1 cellular context compared by ENCODE assay signal in the genomic region with DNA sequence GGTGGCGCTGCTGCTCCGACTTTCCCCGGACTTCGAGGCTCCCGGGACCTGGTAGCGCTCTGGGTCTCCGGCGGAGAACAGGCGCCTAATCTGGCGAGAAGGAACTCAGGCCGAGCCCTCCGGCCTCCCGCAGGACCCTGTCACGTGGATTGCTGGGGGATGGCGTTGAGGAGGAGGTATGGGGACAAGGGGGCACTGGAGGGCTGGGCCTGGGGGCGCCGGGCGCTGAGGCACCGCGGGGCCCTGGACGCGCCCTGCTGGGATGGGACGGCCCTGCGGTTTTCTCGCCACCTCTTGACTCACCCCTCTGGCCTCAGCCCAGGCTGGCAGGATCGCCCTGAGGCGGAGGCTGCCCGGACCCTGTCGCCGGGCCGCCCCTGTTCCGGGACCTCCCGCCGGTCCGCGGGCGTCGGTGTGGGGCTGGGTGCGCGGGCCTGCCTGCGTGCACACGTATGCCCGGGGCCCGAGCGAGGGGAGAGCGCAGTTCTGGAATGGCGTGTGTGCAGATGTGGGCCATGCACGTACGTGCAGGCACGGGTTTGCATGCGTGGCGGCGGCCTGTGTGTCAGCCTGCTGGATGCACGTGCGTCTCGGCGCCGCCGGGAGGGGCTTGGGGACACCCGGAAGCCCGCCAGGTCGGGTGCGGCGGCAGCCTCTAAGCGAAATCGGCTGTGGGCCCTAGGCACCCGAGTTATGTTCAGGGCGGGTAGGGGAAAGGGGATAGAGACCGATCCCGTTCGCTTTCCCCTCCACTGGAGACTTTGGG.
A peak's percentile ranks its signal among the peaks of the same experiment; 100 is the strongest.
TF ChIP-seq lines count a peak whose summit lies in the region.

No MANE protein-coding gene starts in this region.

TF ChIP-seq in GM12878, 131 proteins besides CTCF, POLR2A, EP300 and RAD21 (continued from another document and continues in another):
- TF ChIP-seq RELB (IDR thresholded peaks at IDR 0.05; ENCODE audit: low read depth) (no peak), SUZ12 (IDR thresholded peaks at IDR 0.05; ENCODE audit: unreplicated experiment) (no peak), BRCA1 (IDR thresholded peaks at IDR 0.05; ENCODE audit: low read depth, low read length) (no peak), HDAC6 (IDR thresholded peaks at IDR 0.05; ENCODE audit: unreplicated experiment) (no peak), SPI1 (IDR thresholded peaks at IDR 0.05; ENCODE audit: borderline replicate concordance, insufficient read depth, low read depth, low read length) (no peak), BCL11A (IDR thresholded peaks at IDR 0.05; ENCODE audit: low read depth, low read length) (no peak), NFIC (IDR thresholded peaks at IDR 0.05; ENCODE audit: low read depth, low read length) (no peak), TCF7 (IDR thresholded peaks at IDR 0.05; ENCODE audit: borderline replicate concordance) (no peak), SMC3 (IDR thresholded peaks at IDR 0.05; ENCODE audit: borderline replicate concordance, low read length) (no peak), ASH2L (IDR thresholded peaks at IDR 0.05; ENCODE audit: borderline replicate concordance, low read depth) (no peak), RUNX3 (IDR thresholded peaks at IDR 0.05; ENCODE audit: low read length) (no peak), NR2F1 (conservative IDR thresholded peaks at IDR 0.05) (peak; percentile 50), MEF2A (IDR thresholded peaks at IDR 0.05; ENCODE audit: insufficient read depth, low read depth, low read length) (no peak), SKIL (IDR thresholded peaks at IDR 0.05; ENCODE audit: low read depth, poor library complexity, severe bottlenecking) (no peak), MXI1 (IDR thresholded peaks at IDR 0.05; ENCODE audit: low read depth, low read length) (peak; percentile 98), BMI1 (IDR thresholded peaks at IDR 0.05; ENCODE audit: borderline replicate concordance) (no peak), ZZZ3 (IDR thresholded peaks at IDR 0.05; ENCODE audit: control insufficient read depth, insufficient read length, low read depth) (no peak), STAT3 (IDR thresholded peaks at IDR 0.05; ENCODE audit: low read depth, low read length) (no peak), EZH2 (IDR thresholded peaks at IDR 0.05; ENCODE audit: borderline replicate concordance, control insufficient read depth, low read depth, low read length) (no peak), FOXK2 (IDR thresholded peaks at IDR 0.05) (no peak), TBL1XR1 (IDR thresholded peaks at IDR 0.05; ENCODE audit: low read depth, low read length) (peak; percentile 50; the same call in 1 of the 2 replicates), POLR2AphosphoS5 (IDR thresholded peaks at IDR 0.05; ENCODE audit: low read length) (peak; percentile 88), IRF4 (IDR thresholded peaks at IDR 0.05; ENCODE audit: low read depth, low read length) (no peak), RELA (IDR thresholded peaks at IDR 0.05; ENCODE audit: borderline replicate concordance, partially characterized antibody) (no peak), CREM (IDR thresholded peaks at IDR 0.05; ENCODE audit: low read depth) (peak; percentile 62), MYC (IDR thresholded peaks at IDR 0.05; ENCODE audit: insufficient read depth, insufficient read length, insufficient replicate concordance, low read length, severe bottlenecking) (peak; percentile 96), YY1 (IDR thresholded peaks at IDR 0.05; ENCODE audit: low read depth, low read length) (peak; percentile 57; the same call in 1 of the 2 replicates), BHLHE40 (IDR thresholded peaks at IDR 0.05; ENCODE audit: borderline replicate concordance in 1 of 2, low read depth in 2 of 2, low read length in 1 of 2) (peak; percentile 100)
- TF ChIP-seq, protein P1, sequence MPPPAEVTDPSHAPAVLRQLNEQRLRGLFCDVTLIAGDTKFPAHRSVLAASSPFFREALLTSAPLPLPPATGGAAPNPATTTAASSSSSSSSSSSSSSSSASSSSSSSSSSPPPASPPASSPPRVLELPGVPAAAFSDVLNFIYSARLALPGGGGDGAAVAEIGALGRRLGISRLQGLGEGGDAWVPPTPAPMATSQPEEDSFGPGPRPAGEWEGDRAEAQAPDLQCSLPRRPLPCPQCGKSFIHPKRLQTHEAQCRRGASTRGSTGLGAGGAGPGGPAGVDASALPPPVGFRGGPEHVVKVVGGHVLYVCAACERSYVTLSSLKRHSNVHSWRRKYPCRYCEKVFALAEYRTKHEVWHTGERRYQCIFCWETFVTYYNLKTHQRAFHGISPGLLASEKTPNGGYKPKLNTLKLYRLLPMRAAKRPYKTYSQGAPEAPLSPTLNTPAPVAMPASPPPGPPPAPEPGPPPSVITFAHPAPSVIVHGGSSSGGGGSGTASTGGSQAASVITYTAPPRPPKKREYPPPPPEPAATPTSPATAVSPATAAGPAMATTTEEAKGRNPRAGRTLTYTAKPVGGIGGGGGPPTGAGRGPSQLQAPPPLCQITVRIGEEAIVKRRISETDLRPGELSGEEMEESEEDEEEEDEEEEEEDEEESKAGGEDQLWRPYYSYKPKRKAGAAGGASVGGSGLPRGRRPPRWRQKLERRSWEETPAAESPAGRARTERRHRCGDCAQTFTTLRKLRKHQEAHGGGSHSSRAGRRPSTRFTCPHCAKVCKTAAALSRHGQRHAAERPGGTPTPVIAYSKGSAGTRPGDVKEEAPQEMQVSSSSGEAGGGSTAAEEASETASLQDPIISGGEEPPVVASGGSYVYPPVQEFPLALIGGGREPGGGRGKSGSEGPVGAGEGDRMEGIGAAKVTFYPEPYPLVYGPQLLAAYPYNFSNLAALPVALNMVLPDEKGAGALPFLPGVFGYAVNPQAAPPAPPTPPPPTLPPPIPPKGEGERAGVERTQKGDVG (CRISPR knock-in tag; IDR thresholded peaks at IDR 0.05), result no peak
- TF ChIP-seq, protein P2, sequence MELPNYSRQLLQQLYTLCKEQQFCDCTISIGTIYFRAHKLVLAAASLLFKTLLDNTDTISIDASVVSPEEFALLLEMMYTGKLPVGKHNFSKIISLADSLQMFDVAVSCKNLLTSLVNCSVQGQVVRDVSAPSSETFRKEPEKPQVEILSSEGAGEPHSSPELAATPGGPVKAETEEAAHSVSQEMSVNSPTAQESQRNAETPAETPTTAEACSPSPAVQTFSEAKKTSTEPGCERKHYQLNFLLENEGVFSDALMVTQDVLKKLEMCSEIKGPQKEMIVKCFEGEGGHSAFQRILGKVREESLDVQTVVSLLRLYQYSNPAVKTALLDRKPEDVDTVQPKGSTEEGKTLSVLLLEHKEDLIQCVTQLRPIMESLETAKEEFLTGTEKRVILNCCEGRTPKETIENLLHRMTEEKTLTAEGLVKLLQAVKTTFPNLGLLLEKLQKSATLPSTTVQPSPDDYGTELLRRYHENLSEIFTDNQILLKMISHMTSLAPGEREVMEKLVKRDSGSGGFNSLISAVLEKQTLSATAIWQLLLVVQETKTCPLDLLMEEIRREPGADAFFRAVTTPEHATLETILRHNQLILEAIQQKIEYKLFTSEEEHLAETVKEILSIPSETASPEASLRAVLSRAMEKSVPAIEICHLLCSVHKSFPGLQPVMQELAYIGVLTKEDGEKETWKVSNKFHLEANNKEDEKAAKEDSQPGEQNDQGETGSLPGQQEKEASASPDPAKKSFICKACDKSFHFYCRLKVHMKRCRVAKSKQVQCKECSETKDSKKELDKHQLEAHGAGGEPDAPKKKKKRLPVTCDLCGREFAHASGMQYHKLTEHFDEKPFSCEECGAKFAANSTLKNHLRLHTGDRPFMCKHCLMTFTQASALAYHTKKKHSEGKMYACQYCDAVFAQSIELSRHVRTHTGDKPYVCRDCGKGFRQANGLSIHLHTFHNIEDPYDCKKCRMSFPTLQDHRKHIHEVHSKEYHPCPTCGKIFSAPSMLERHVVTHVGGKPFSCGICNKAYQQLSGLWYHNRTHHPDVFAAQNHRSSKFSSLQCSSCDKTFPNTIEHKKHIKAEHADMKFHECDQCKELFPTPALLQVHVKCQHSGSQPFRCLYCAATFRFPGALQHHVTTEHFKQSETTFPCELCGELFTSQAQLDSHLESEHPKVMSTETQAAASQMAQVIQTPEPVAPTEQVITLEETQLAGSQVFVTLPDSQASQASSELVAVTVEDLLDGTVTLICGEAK (IDR thresholded peaks at IDR 0.05; ENCODE audit: borderline replicate concordance), result no peak
- TF ChIP-seq, protein P3, sequence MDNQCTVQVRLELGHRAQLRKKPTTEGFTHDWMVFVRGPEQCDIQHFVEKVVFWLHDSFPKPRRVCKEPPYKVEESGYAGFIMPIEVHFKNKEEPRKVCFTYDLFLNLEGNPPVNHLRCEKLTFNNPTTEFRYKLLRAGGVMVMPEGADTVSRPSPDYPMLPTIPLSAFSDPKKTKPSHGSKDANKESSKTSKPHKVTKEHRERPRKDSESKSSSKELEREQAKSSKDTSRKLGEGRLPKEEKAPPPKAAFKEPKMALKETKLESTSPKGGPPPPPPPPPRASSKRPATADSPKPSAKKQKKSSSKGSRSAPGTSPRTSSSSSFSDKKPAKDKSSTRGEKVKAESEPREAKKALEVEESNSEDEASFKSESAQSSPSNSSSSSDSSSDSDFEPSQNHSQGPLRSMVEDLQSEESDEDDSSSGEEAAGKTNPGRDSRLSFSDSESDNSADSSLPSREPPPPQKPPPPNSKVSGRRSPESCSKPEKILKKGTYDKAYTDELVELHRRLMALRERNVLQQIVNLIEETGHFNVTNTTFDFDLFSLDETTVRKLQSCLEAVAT (IDR thresholded peaks at IDR 0.05), result no peak
- TF ChIP-seq, protein P4, sequence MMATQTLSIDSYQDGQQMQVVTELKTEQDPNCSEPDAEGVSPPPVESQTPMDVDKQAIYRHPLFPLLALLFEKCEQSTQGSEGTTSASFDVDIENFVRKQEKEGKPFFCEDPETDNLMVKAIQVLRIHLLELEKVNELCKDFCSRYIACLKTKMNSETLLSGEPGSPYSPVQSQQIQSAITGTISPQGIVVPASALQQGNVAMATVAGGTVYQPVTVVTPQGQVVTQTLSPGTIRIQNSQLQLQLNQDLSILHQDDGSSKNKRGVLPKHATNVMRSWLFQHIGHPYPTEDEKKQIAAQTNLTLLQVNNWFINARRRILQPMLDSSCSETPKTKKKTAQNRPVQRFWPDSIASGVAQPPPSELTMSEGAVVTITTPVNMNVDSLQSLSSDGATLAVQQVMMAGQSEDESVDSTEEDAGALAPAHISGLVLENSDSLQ (IDR thresholded peaks at IDR 0.05), result 0 out of 2 replicates have a peak, but pooled peaks have one; percentile 15
- TF ChIP-seq, protein P5, sequence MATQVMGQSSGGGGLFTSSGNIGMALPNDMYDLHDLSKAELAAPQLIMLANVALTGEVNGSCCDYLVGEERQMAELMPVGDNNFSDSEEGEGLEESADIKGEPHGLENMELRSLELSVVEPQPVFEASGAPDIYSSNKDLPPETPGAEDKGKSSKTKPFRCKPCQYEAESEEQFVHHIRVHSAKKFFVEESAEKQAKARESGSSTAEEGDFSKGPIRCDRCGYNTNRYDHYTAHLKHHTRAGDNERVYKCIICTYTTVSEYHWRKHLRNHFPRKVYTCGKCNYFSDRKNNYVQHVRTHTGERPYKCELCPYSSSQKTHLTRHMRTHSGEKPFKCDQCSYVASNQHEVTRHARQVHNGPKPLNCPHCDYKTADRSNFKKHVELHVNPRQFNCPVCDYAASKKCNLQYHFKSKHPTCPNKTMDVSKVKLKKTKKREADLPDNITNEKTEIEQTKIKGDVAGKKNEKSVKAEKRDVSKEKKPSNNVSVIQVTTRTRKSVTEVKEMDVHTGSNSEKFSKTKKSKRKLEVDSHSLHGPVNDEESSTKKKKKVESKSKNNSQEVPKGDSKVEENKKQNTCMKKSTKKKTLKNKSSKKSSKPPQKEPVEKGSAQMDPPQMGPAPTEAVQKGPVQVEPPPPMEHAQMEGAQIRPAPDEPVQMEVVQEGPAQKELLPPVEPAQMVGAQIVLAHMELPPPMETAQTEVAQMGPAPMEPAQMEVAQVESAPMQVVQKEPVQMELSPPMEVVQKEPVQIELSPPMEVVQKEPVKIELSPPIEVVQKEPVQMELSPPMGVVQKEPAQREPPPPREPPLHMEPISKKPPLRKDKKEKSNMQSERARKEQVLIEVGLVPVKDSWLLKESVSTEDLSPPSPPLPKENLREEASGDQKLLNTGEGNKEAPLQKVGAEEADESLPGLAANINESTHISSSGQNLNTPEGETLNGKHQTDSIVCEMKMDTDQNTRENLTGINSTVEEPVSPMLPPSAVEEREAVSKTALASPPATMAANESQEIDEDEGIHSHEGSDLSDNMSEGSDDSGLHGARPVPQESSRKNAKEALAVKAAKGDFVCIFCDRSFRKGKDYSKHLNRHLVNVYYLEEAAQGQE (IDR thresholded peaks at IDR 0.05; ENCODE audit: low read depth, low read length), result no peak
- TF ChIP-seq, protein P6, sequence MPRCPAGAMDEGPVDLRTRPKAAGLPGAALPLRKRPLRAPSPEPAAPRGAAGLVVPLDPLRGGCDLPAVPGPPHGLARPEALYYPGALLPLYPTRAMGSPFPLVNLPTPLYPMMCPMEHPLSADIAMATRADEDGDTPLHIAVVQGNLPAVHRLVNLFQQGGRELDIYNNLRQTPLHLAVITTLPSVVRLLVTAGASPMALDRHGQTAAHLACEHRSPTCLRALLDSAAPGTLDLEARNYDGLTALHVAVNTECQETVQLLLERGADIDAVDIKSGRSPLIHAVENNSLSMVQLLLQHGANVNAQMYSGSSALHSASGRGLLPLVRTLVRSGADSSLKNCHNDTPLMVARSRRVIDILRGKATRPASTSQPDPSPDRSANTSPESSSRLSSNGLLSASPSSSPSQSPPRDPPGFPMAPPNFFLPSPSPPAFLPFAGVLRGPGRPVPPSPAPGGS (IDR thresholded peaks at IDR 0.05; ENCODE audit: borderline replicate concordance, insufficient read depth, low read depth, low read length, poor library complexity, severe bottlenecking), result no peak
